ENCODE assay signal across 10 cellular contexts in genomic region chr3:129723558-129724324, GRCh38.
A peak's percentile ranks its signal among the peaks of the same experiment; 100 is the strongest.
DNase-seq lines count a peak whose midpoint lies in the region; ATAC-seq, FAIRE-seq and TF ChIP-seq lines count a peak whose summit lies in the region.
"Had no signal": no experiment of that assay in that cellular context is flagged by ENCODE, and none has a peak within 500 bp of the region (broad histone marks: within the 10 kb centered on the region; RNA-seq: fewer than 3 reads in every experiment).

No MANE protein-coding gene starts in this region.

- H3K27me3 ChIP-seq in H9 (ENCODE audit: insufficient read depth, low read length) (no peaks in the 10 kb centered on the region), bronchial epithelial cell (ENCODE audit: control insufficient read depth, insufficient read depth, low read length) (no peaks in the 10 kb centered on the region), smooth muscle cell (ENCODE audit: low read depth) (no peaks in the 10 kb centered on the region)

- no peaks in the 10 kb centered on the region for H4K20me1 ChIP-seq in H9 (ENCODE audit: control insufficient read depth, insufficient read depth, insufficient read length)
- peaks cover 88% of the 10 kb centered on the region for H4K20me1 ChIP-seq in smooth muscle cell (ENCODE audit: low read depth)

- H4K91ac ChIP-seq in H9 (ENCODE audit: insufficient read length, low read depth, low read length) = no peak overlapping the region

- H3K4me3 Mint-ChIP-seq in H9 = no peak overlapping the region

- no peak overlapping the region for H3K4ac ChIP-seq in H9 (ENCODE audit: low read depth, low read length)

- H3K27ac ChIP-seq in H9 (ENCODE audit: insufficient read length, low read depth, low read length) = no peak overlapping the region
- peak overlapping the region; percentile 68 for H3K27ac ChIP-seq in smooth muscle cell (ENCODE audit: low read depth)

- H2BK12ac ChIP-seq in H9 (ENCODE audit: insufficient read length, low read depth, low read length) = no peak overlapping the region

- TF ChIP-seq CTCF in H9 (conservative IDR thresholded peaks at IDR 0.05) (no peak), bronchial epithelial cell (IDR thresholded peaks at IDR 0.05; ENCODE audit: insufficient read depth, low read length, severe bottlenecking) (no peak), smooth muscle cell (IDR thresholded peaks at IDR 0.05; ENCODE audit: borderline replicate concordance, insufficient read depth, poor library complexity, severe bottlenecking) (no peak)

- H3K9ac ChIP-seq in H9 (ENCODE audit: extremely low read depth, insufficient read length, low read length) (no peak overlapping the region), smooth muscle cell (ENCODE audit: low read depth) (no peak overlapping the region)

- H3K36me3 ChIP-seq in bronchial epithelial cell (ENCODE audit: control insufficient read depth, insufficient read depth, low read length) (no peaks in the 10 kb centered on the region), smooth muscle cell (ENCODE audit: low read depth) (no peaks in the 10 kb centered on the region)

- no peaks in the 10 kb centered on the region for H3K27me3 Mint-ChIP-seq in H9 (ENCODE audit: low read depth)

- no peak overlapping the region for H3K4me2 ChIP-seq in H9 (ENCODE audit: insufficient read depth, insufficient read length, low read length)
- peak overlapping the region; percentile 69 for H3K4me2 ChIP-seq in smooth muscle cell

- no peak overlapping the region for H2BK120ac ChIP-seq in H9 (ENCODE audit: low read depth, low read length, poor library complexity, severe bottlenecking)

- H3T11ph ChIP-seq in H9 (ENCODE audit: low read length) = no peak overlapping the region

- no peak overlapping the region for H2BK20ac ChIP-seq in H9 (ENCODE audit: low read depth, low read length, poor library complexity, severe bottlenecking)

- H3K14ac ChIP-seq in H9 (ENCODE audit: insufficient read depth, low read length) = no peak overlapping the region

- H3K56ac ChIP-seq in H9 (ENCODE audit: insufficient read length, low read depth, low read length) = no peak overlapping the region

- no peak for ATAC-seq in HG03378 (IDR thresholded peaks at IDR 0.05; ENCODE audit: unreplicated experiment)
- ATAC-seq in HG03095 (IDR thresholded peaks at IDR 0.05; ENCODE audit: unreplicated experiment) = no peak
- no peak for ATAC-seq in GM18909 (IDR thresholded peaks at IDR 0.05; ENCODE audit: poor library complexity, unreplicated experiment)
- ATAC-seq: PC-3 had no signal

- H3K23me2 ChIP-seq in H9 (ENCODE audit: insufficient read length, low read depth, low read length, poor library complexity, severe bottlenecking) = no peaks in the 10 kb centered on the region

- no peaks in the 10 kb centered on the region for H3K9me3 Mint-ChIP-seq in H9

- no peaks in the 10 kb centered on the region for H3K79me2 ChIP-seq in H9 (ENCODE audit: insufficient read depth, low read length)
- peaks cover 38% of the 10 kb centered on the region for H3K79me2 ChIP-seq in smooth muscle cell (ENCODE audit: low read depth)

- H3K27ac Mint-ChIP-seq in H9 = peak overlapping the region in 2 of 3 experiments; percentile 34 to 43; a peak in 1 of 7 replicates

- no CpG with 5 or more reads among the region's 6 CpGs for WGBS in H9 (ENCODE audit: extremely low coverage, insufficient read length, low lambda C conversion rate)
- 72% methylated on average over 6 of the region's 6 CpGs for WGBS in smooth muscle cell (ENCODE audit: low lambda C conversion rate)

- H4K5ac ChIP-seq in H9 (ENCODE audit: insufficient read length, low read depth, low read length) = no peak overlapping the region

- H3K4me3 ChIP-seq in bronchial epithelial cell (ENCODE audit: low read depth, low read length) (no peak overlapping the region), smooth muscle cell (peak overlapping the region; percentile 15)

- H3K4me1 ChIP-seq in H9 (ENCODE audit: insufficient read depth, low read length) (peaks cover 9% of the 10 kb centered on the region), smooth muscle cell (ENCODE audit: low read depth) (peaks cover 21% of the 10 kb centered on the region)

- H3K9me3 ChIP-seq in H9 (ENCODE audit: control insufficient read depth, low read depth, low read length) (no peaks in the 10 kb centered on the region), smooth muscle cell (replicated peaks; ENCODE audit: low read depth) (no peaks in the 10 kb centered on the region)

- H3K23ac ChIP-seq in H9 (ENCODE audit: insufficient read length, low read depth, low read length) = no peak overlapping the region

- no peak overlapping the region for H2BK15ac ChIP-seq in H9 (ENCODE audit: low read depth, low read length)

- DNase-seq in H9 (no peak), bronchial epithelial cell (ENCODE audit: low read depth) (peak; percentile 81), kidney glomerular epithelial cell (lab: John Stamatoyannopoulos, UW) (peak; percentile 6), smooth muscle cell (lab: John Stamatoyannopoulos, UW; ENCODE audit: unreplicated experiment) (no peak), mesenteric fat pad (ENCODE audit: low spot score) (no peak)
- DNase-seq: activated gamma-delta T cell treated with Interleukin-2 at 50 U/mL for 16 hours, PC-3 had no signal

- no peak overlapping the region for H2BK5ac ChIP-seq in H9 (ENCODE audit: insufficient read length, low read length)

- no peak overlapping the region for H2AFZ ChIP-seq in H9 (ENCODE audit: low read length)
- no peak overlapping the region for H2AFZ ChIP-seq in smooth muscle cell (ENCODE audit: low read depth)

- H2AK5ac ChIP-seq in H9 (ENCODE audit: insufficient read length, low read length) = no peak overlapping the region

- H3F3A ChIP-seq in smooth muscle cell (ENCODE audit: low read depth) = no peaks in the 10 kb centered on the region

- peaks cover 41 to 51% of the 10 kb centered on the region in 2 experiments for H3K4me1 Mint-ChIP-seq in H9

- H4K8ac ChIP-seq in H9 (replicated peaks; ENCODE audit: insufficient read length, low read depth, low read length) = no peak overlapping the region

- no peak overlapping the region for H3K18ac ChIP-seq in H9 (ENCODE audit: insufficient read length, low read depth, low read length)

- H3K36me3 Mint-ChIP-seq in H9 (ENCODE audit: insufficient read depth in 1 of 3, low read depth in 3 of 3) = peaks cover 0 to 2% (median 0%) of the 10 kb centered on the region in 3 experiments; a peak in 1 of 7 replicates

- no peak for FAIRE-seq in bronchial epithelial cell (lab: Jason Lieb, UNC)

- H3K79me1 ChIP-seq in H9 (ENCODE audit: insufficient read depth, low read depth, low read length, poor library complexity, severe bottlenecking) = no peaks in the 10 kb centered on the region

Comparison
In these comparisons a context has a peak if more than half of its experiments do, and no peak if none do; other contexts are left out.
1. DNase-seq: peak in bronchial epithelial cell (single experiment) and kidney glomerular epithelial cell (single experiment); none in H9 (single experiment), smooth muscle cell (single experiment) and mesenteric fat pad (single experiment).